17 cellular contexts compared by ENCODE assay signal in the genomic region with DNA sequence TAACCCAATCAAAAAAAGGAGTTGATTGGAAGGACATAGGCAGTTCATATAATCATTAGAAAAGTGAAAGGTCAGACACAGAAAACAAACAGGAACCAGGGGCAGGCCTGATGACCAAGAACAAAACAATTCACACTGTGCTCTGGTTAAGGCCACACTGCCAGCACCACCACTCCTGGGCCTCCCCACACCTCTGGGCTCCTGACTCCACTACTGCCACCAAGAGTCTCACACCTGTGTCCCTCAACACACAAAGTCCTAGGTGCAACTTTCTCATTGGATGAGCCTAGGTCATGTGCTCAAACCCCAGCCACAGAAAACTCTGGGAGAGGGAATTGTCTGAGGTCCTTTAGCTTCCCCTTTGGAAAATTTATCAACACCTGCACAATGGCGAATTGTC. TPM values are rescaled to one million over a fixed set of nuclear protein-coding genes. Genes with fewer than 3 reads are reported as not detected.
DNase-seq lines count a peak whose midpoint lies in the region; ATAC-seq lines count a peak whose summit lies in the region.
"Had no signal": no experiment of that assay in that cellular context is flagged by ENCODE, and none has a peak within 500 bp of the region (broad histone marks: within the 10 kb centered on the region; RNA-seq: fewer than 3 reads in every experiment).

No MANE protein-coding gene starts in this region.

- no peaks in the 10 kb centered on the region for H3K9me3 Mint-ChIP-seq in activated naive CD8-positive, alpha-beta T cell (ENCODE audit: low read depth)
- peaks cover 4% of the 10 kb centered on the region for H3K9me3 Mint-ChIP-seq in activated naive CD8-positive, alpha-beta T cell treated with anti-CD3 and anti-CD28 coated beads for 36 hours
- peaks cover 0 to 1% of the 10 kb centered on the region in 2 donors for H3K9me3 Mint-ChIP-seq in stimulated activated naive B cell treated with anti-CD40 and anti-IgM and Interleukin-4, amounts not matched to agents 10 μg/mL and 1 μg/mL and 100 μg/mL, for 72 hours

- no peaks in the 10 kb centered on the region for H3K27me3 Mint-ChIP-seq in activated naive CD8-positive, alpha-beta T cell
- no peaks in the 10 kb centered on the region for H3K27me3 Mint-ChIP-seq in activated naive CD8-positive, alpha-beta T cell treated with anti-CD3 and anti-CD28 coated beads for 36 hours
- peaks cover 0 to 20% of the 10 kb centered on the region in 2 donors for H3K27me3 Mint-ChIP-seq in stimulated activated naive B cell treated with anti-CD40 and anti-IgM and Interleukin-4, amounts not matched to agents 10 μg/mL and 1 μg/mL and 100 μg/mL, for 72 hours

- H3K27ac Mint-ChIP-seq in activated naive CD8-positive, alpha-beta T cell = peak overlapping the region; percentile 50
- H3K27ac Mint-ChIP-seq in activated naive CD8-positive, alpha-beta T cell treated with anti-CD3 and anti-CD28 coated beads for 36 hours = no peak overlapping the region
- peak overlapping the region; percentile 86 for H3K27ac Mint-ChIP-seq in stimulated activated naive B cell treated with anti-CD40 and anti-IgM and Interleukin-4, amounts not matched to agents 10 μg/mL and 1 μg/mL and 100 μg/mL, for 72 hours

- no peak overlapping the region for H3K4me3 Mint-ChIP-seq in activated naive CD8-positive, alpha-beta T cell
- no peak overlapping the region for H3K4me3 Mint-ChIP-seq in activated naive CD8-positive, alpha-beta T cell treated with anti-CD3 and anti-CD28 coated beads for 36 hours
- no peak overlapping the region for H3K4me3 Mint-ChIP-seq in stimulated activated naive B cell treated with anti-CD40 and anti-IgM and Interleukin-4, amounts not matched to agents 10 μg/mL and 1 μg/mL and 100 μg/mL, for 72 hours

- H3K36me3 Mint-ChIP-seq in activated naive CD8-positive, alpha-beta T cell = peaks cover 5% of the 10 kb centered on the region
- peaks cover 20% of the 10 kb centered on the region for H3K36me3 Mint-ChIP-seq in activated naive CD8-positive, alpha-beta T cell treated with anti-CD3 and anti-CD28 coated beads for 36 hours
- peaks cover 0 to 7% of the 10 kb centered on the region in 2 donors for H3K36me3 Mint-ChIP-seq in stimulated activated naive B cell treated with anti-CD40 and anti-IgM and Interleukin-4, amounts not matched to agents 10 μg/mL and 1 μg/mL and 100 μg/mL, for 72 hours

- peak; percentile 59 for ATAC-seq in GM21529 (IDR thresholded peaks at IDR 0.05; ENCODE audit: unreplicated experiment)
- ATAC-seq in HG03442 (IDR thresholded peaks at IDR 0.05; ENCODE audit: unreplicated experiment) = peak; percentile 67
- ATAC-seq in stimulated activated naive B cell treated with anti-CD40 and anti-IgM and Interleukin-4, amounts not matched to agents 10 μg/mL and 1 μg/mL and 100 μg/mL, for 72 hours (replicated peaks) = peak; percentile 80
- no peak for ATAC-seq in esophagus mucosa
- ATAC-seq in GM18873 (IDR thresholded peaks at IDR 0.05; ENCODE audit: low FRiP score, unreplicated experiment) = no peak

- DNase-seq in activated naive CD8-positive, alpha-beta T cell treated with anti-CD3 and anti-CD28 coated beads for 36 hours = no peak
- DNase-seq in stimulated activated naive B cell treated with anti-CD40 and anti-IgM and Interleukin-4, amounts not matched to agents 10 μg/mL and 1 μg/mL and 100 μg/mL, for 72 hours = no peak
- no peak for DNase-seq in NAMALWA (ENCODE audit: low spot score)
- DNase-seq: activated CD4-positive, alpha-beta T cell treated with anti-CD3 and anti-CD28 coated beads for 1 hour; activated T-cell treated with anti-CD3 and anti-CD28 coated beads, Interleukin-2, amount 50 U/mL, for 48 hours; dermis blood vessel endothelial cell; head of caudate nucleus; NCI-H2029; NCI-H774 had no signal

- peaks cover 73% of the 10 kb centered on the region for H3K4me1 Mint-ChIP-seq in activated naive CD8-positive, alpha-beta T cell (ENCODE audit: low read depth)
- peaks cover 53% of the 10 kb centered on the region for H3K4me1 Mint-ChIP-seq in activated naive CD8-positive, alpha-beta T cell treated with anti-CD3 and anti-CD28 coated beads for 36 hours
- H3K4me1 Mint-ChIP-seq in stimulated activated naive B cell treated with anti-CD40 and anti-IgM and Interleukin-4, amounts not matched to agents 10 μg/mL and 1 μg/mL and 100 μg/mL, for 72 hours = peaks cover 23 to 39% of the 10 kb centered on the region in 2 donors

RNA-seq across cellular contexts. Expression of a gene that starts 11.1 kb away (rescaled TPM):
- total RNA-seq in activated naive CD8-positive, alpha-beta T cell treated with anti-CD3 and anti-CD28 coated beads for 36 hours = not detected
- not detected for total RNA-seq in esophagus mucosa
- total RNA-seq: dermis blood vessel endothelial cell; esophagus muscularis mucosa; mononuclear cell; T-helper 2 cell treated with Interferon-gamma antibody and Interleukin-4, amounts not matched to agents 100 ng/mL and 5 ng/mL, for 36 hours had no signal

Comparison
In these comparisons a context has a peak if more than half of its experiments do, and no peak if none do; other contexts are left out.
1. ATAC-seq: peak in GM21529 (single experiment), HG03442 (single experiment) and stimulated activated naive B cell treated with anti-CD40 and anti-IgM and Interleukin-4, amounts not matched to agents 10 μg/mL and 1 μg/mL and 100 μg/mL, for 72 hours (2 of 2); none in esophagus mucosa (single experiment) and GM18873 (single experiment).